Comparison of ENCODE assay signal across 10 cellular contexts in genomic region chr20:19827818-19828217, GRCh38.
A peak's percentile ranks its signal among the peaks of the same experiment; 100 is the strongest.
DNase-seq lines count a peak whose midpoint lies in the region; ATAC-seq lines count a peak whose summit lies in the region.
"Had no signal": no experiment of that assay in that cellular context is flagged by ENCODE, and none has a peak within 500 bp of the region (broad histone marks: within the 10 kb centered on the region; RNA-seq: fewer than 3 reads in every experiment).

No MANE protein-coding gene starts in this region.

- no peaks in the 10 kb centered on the region for H3K27me3 ChIP-seq in aorta (ENCODE audit: control insufficient read depth in 1 of 2, insufficient read depth in 2 of 2, low read length in 1 of 2)

- H3K27ac ChIP-seq in aorta (ENCODE audit: low read depth in 1 of 2, low read length in 2 of 2) = no peak overlapping the region

- H3K27me3 Mint-ChIP-seq in activated naive CD8-positive, alpha-beta T cell treated with anti-CD3 and anti-CD28 coated beads, Interleukin-2, amount 50 U/mL, for 24 hours = peaks cover 26% of the 10 kb centered on the region

- no peak overlapping the region for H3K4me3 ChIP-seq in aorta (ENCODE audit: low read length in 2 of 2)

- H3K9me3 ChIP-seq in aorta (ENCODE audit: control insufficient read depth, low read length) = no peaks in the 10 kb centered on the region

- H3K4me1 ChIP-seq in aorta (ENCODE audit: control insufficient read depth in 1 of 2, insufficient read depth in 2 of 2, low read length in 2 of 2) = no peaks in the 10 kb centered on the region

- ATAC-seq in GM18498 (IDR thresholded peaks at IDR 0.05; ENCODE audit: unreplicated experiment) (peak; percentile 31), GM21367 (IDR thresholded peaks at IDR 0.05; ENCODE audit: unreplicated experiment) (peak; percentile 35), HG03139 (IDR thresholded peaks at IDR 0.05; ENCODE audit: unreplicated experiment) (peak; percentile 31), aorta (ENCODE audit: low FRiP score) (no peak)
- ATAC-seq in activated naive CD8-positive, alpha-beta T cell treated with anti-CD3 and anti-CD28 coated beads, Interleukin-2, amount 50 U/mL, for 24 hours = no peak

- intact Hi-C loops in aorta (cut with DNase I) = no loop called here

- H3K4me1 Mint-ChIP-seq in activated naive CD8-positive, alpha-beta T cell treated with anti-CD3 and anti-CD28 coated beads, Interleukin-2, amount 50 U/mL, for 24 hours = peaks cover 27% of the 10 kb centered on the region

- H3K36me3 Mint-ChIP-seq in activated naive CD8-positive, alpha-beta T cell treated with anti-CD3 and anti-CD28 coated beads, Interleukin-2, amount 50 U/mL, for 24 hours (ENCODE audit: low read depth) = no peaks in the 10 kb centered on the region

- H3K36me3 ChIP-seq in aorta (ENCODE audit: control insufficient read depth in 1 of 2, insufficient read depth in 2 of 2, low read length in 1 of 2) = peaks cover 0 to 2% of the 10 kb centered on the region in 2 donors

- DNase-seq in activated naive CD8-positive, alpha-beta T cell treated with anti-CD3 and anti-CD28 coated beads, Interleukin-2, amount 50 U/mL, for 24 hours = no peak
- DNase-seq in NCI-H1105 (lab: John Stamatoyannopoulos, UW) (no peak), SIG-M5 (lab: John Stamatoyannopoulos, UW) (no peak), anterior cingulate cortex (lab: John Stamatoyannopoulos, UW) (no peak), aorta (no peak)
- DNase-seq: NCI-H1694, Right ventricle myocardium superior had no signal

- no peaks in the 10 kb centered on the region for H3K9me3 Mint-ChIP-seq in activated naive CD8-positive, alpha-beta T cell treated with anti-CD3 and anti-CD28 coated beads, Interleukin-2, amount 50 U/mL, for 24 hours

- peak overlapping the region; percentile 35 for H3K27ac Mint-ChIP-seq in activated naive CD8-positive, alpha-beta T cell treated with anti-CD3 and anti-CD28 coated beads, Interleukin-2, amount 50 U/mL, for 24 hours

- 88 to 98% methylated on average over 1 of the region's 1 CpG for WGBS in aorta, 2 donors

- no peak overlapping the region for H3K4me3 Mint-ChIP-seq in activated naive CD8-positive, alpha-beta T cell treated with anti-CD3 and anti-CD28 coated beads, Interleukin-2, amount 50 U/mL, for 24 hours

Comparison
In these comparisons a context has a peak if more than half of its experiments do, and no peak if none do; other contexts are left out.
1. ATAC-seq: peak in GM18498 (single experiment), GM21367 (single experiment) and HG03139 (single experiment); none in activated naive CD8-positive, alpha-beta T cell treated with anti-CD3 and anti-CD28 coated beads, Interleukin-2, amount 50 U/mL, for 24 hours (single experiment) and aorta (single experiment).